ENCODE assay signal across 24 cellular contexts in the genomic region with DNA sequence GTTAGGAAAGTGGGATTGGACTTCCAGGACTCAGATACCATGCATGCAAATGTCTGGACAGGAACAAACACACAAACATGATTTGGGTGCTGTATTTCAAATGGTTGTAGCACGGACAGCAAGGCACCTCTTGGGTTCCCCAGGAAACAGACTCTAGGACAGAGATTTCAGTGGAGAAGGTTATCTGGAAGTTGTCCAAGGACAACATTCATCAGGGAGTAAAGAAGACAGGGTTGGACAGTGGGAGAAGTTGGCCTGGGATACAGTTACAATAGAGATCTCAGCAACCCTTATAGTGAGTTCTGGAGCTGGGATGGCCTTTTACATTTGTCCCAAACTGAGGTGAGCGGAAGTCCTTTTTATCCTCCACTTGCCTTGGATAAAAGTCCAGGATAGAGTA. TPM values are rescaled to one million over a fixed set of nuclear protein-coding genes. Genes with fewer than 3 reads are reported as not detected.
DNase-seq lines count a peak whose midpoint lies in the region; ATAC-seq and TF ChIP-seq lines count a peak whose summit lies in the region.
"Had no signal": no experiment of that assay in that cellular context is flagged by ENCODE, and none has a peak within 500 bp of the region (broad histone marks: within the 10 kb centered on the region; RNA-seq: fewer than 3 reads in every experiment).

No MANE protein-coding gene starts in this region.

- 92% methylated on average over 2 of the region's 2 CpGs for WGBS in mammary epithelial cell (ENCODE audit: low coverage, missing lambda C conversion rate)

- no peak overlapping the region for H3K9ac ChIP-seq in mammary epithelial cell (ENCODE audit: insufficient read depth, low read length)
- H3K9ac ChIP-seq: BLaER1 treated with 17β-estradiol and CSF1 and Interleukin-3, amounts not matched to agents 10 nM and 100 nM; GM23248 had no signal

- H3K79me2 ChIP-seq in mammary epithelial cell (ENCODE audit: insufficient read depth, low read length), result no peaks in the 10 kb centered on the region

- in situ Hi-C loops in Caki2 (cut with HindIII; ENCODE audit: low pct_unique_long_range_greater_than_20kb, low sequenced_read_pairs) (no loop called here), mammary epithelial cell (cut with MboI; ENCODE audit: low sequenced_read_pairs in 2 of 2) (no loop called here)

- intact Hi-C loops in mammary epithelial cell (cut with micrococcal nuclease), result no loop called here

- no peaks in the 10 kb centered on the region for H3K27me3 ChIP-seq in mammary epithelial cell (ENCODE audit: insufficient read depth, low read length)
- H3K27me3 ChIP-seq: BLaER1 treated with 17β-estradiol and CSF1 and Interleukin-3, amounts not matched to agents 10 nM and 100 nM; SJCRH30 had no signal

- no TSS peak for BruUV-seq in mammary epithelial cell (replicated peaks; lab: Mats Ljungman, UMichigan)

- no peak overlapping the region for H3K4me2 ChIP-seq in mammary epithelial cell (ENCODE audit: insufficient read depth, low read depth, low read length)
- H3K4me2 ChIP-seq: BLaER1 treated with 17β-estradiol and CSF1 and Interleukin-3, amounts not matched to agents 10 nM and 100 nM had no signal

- no peak overlapping the region for H3K27ac ChIP-seq in mammary epithelial cell (ENCODE audit: insufficient read depth, low read depth, low read length)
- H3K27ac ChIP-seq: BLaER1 treated with 17β-estradiol and CSF1 and Interleukin-3, amounts not matched to agents 10 nM and 100 nM; GM23248; SJCRH30 had no signal

- CTCF ChIA-PET in mammary epithelial cell (lab: Charles Lee; ENCODE audit: low non-redundant PET), result no interaction called here

- no peaks in the 10 kb centered on the region for H3K36me3 ChIP-seq in mammary epithelial cell (ENCODE audit: insufficient read depth, low read length)
- H3K36me3 ChIP-seq: BLaER1 treated with 17β-estradiol and CSF1 and Interleukin-3, amounts not matched to agents 10 nM and 100 nM; HAP-1; SJCRH30 had no signal

- dilution Hi-C loops in mammary epithelial cell (cut with HindIII; ENCODE audit: low sequenced_read_pairs), result no loop called here

- H4K20me1 ChIP-seq in mammary epithelial cell (ENCODE audit: insufficient read depth, low read length), result no peaks in the 10 kb centered on the region
- H4K20me1 ChIP-seq: BLaER1 treated with 17β-estradiol and CSF1 and Interleukin-3, amounts not matched to agents 10 nM and 100 nM had no signal

- H3K4me3 ChIP-seq in mammary epithelial cell (replicated peaks in 1 of 3; ENCODE audit: insufficient read depth in 1 of 3, low read depth in 2 of 3, low read length in 3 of 3), result no peak overlapping the region
- H3K4me3 ChIP-seq: BLaER1 treated with 17β-estradiol and CSF1 and Interleukin-3, amounts not matched to agents 10 nM and 100 nM; GM23248; HAP-1; K562; SJCRH30 had no signal

- peak; percentile 44 for DNase-seq in Caki2 (ENCODE audit: low read depth)
- peak; percentile 49 for DNase-seq in M059J (ENCODE audit: low read depth)
- no peak for DNase-seq in mammary epithelial cell
- peak; percentile 21 for DNase-seq in kidney glomerular epithelial cell (lab: John Stamatoyannopoulos, UW)
- no peak for DNase-seq in dermis blood vessel endothelial cell
- no peak for DNase-seq in RPMI8226
- DNase-seq in amniotic stem cell (lab: John Stamatoyannopoulos, UW), result no peak
- DNase-seq: 8988T; Caco-2; CD4-positive, alpha-beta memory T cell; DND-41; GM23248; NCI-H1092 treated with DMSO at 0.1 percent for 48 hours; NCI-H146; NCI-H2029; NCI-H2227 treated with DMSO at 0.1 percent for 48 hours; NCI-H510A; NCI-H748 treated with DMSO at 0.1 percent for 48 hours; SJCRH30 had no signal

- no peak for TF ChIP-seq CTCF in mammary epithelial cell (conservative IDR thresholded peaks at IDR 0.05 in 1 of 2, IDR thresholded peaks at IDR 0.05 in 1 of 2; ENCODE audit: extremely low read depth in 1 of 2, insufficient read depth in 1 of 2, low read depth in 1 of 2, low read length in 2 of 2)

- H3K9me3 ChIP-seq in mammary epithelial cell (replicated peaks; ENCODE audit: insufficient read depth, low read length), result no peaks in the 10 kb centered on the region
- H3K9me3 ChIP-seq: BLaER1 treated with 17β-estradiol and CSF1 and Interleukin-3, amounts not matched to agents 10 nM and 100 nM; Caco-2; HAP-1; SJCRH30 had no signal

- no peak for ATAC-seq in HG03135 (IDR thresholded peaks at IDR 0.05; ENCODE audit: unreplicated experiment)
- ATAC-seq: K562 had no signal

- peaks cover 47% of the 10 kb centered on the region for H3K4me1 ChIP-seq in mammary epithelial cell (ENCODE audit: insufficient read depth, low read length)
- H3K4me1 ChIP-seq: Caco-2, HAP-1 had no signal

- peak overlapping the region; percentile 36 for H2AFZ ChIP-seq in mammary epithelial cell (ENCODE audit: low read depth, low read length)
- H2AFZ ChIP-seq: GM23248 had no signal

RNA-seq across cellular contexts. Expression of gene TINAG, which starts 19.8 kb away (rescaled TPM):
- 62.1 and 114 TPM in 2 replicates for total RNA-seq in Caki2 (2014; rRNA removed; shearing (Covaris generic); ENCODE audit: low replicate concordance)
- total RNA-seq in M059J (2014; rRNA removed; shearing (Covaris generic)), result not detected in 2 replicates
- total RNA-seq in mammary epithelial cell (not detected), dermis blood vessel endothelial cell (not detected in 2 replicates)
- not detected for polyA plus RNA-seq in mammary epithelial cell
- polyA minus RNA-seq in mammary epithelial cell, result not detected
- total RNA-seq: Caco-2; CD4-positive, alpha-beta memory T cell; G401; GM23248; K562; SJCRH30 had no signal
- polyA plus RNA-seq: CD4-positive, alpha-beta memory T cell; GM23248; K562 had no signal

Comparison
In these comparisons a context has a peak if more than half of its experiments do, and no peak if none do; other contexts are left out.
1. DNase-seq: peak in Caki2 (single experiment), M059J (single experiment) and kidney glomerular epithelial cell (single experiment); none in mammary epithelial cell (single experiment), dermis blood vessel endothelial cell (single experiment), RPMI8226 (single experiment) and amniotic stem cell (single experiment).
2. RNA of gene TINAG, which starts 19.8 kb away (total RNA-seq): 62.1 to 114 TPM in Caki2; not detected in mammary epithelial cell, not detected in M059J and not detected in dermis blood vessel endothelial cell; every median in the first group is over 10 times any median in the second.